Comparison of ENCODE assay signal across 1 cellular context in the genomic region with DNA sequence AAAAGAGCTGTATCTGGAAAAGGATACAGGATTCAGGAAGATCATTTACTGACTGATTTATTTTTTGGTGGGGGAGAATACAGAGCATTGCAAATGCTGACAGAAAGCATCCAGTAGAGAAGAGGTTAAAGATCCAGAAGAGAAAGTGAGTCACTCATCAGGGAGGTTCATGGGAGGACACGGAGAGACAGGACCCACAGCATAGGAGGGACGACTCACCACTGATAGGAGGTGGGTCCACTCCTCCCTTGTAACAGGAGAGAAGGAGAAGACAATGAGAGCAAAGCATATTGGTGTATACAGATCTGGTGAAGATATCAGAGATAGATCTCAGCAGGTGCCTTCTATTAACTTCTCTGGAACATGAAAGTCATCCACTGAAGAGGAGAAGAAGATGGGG.
TF ChIP-seq lines count a peak whose summit lies in the region.

No MANE protein-coding gene starts in this region.

TF ChIP-seq in WTC11, 78 proteins besides CTCF, POLR2A, EP300 and RAD21 (continued from another document):
- TF ChIP-seq, protein P1, sequence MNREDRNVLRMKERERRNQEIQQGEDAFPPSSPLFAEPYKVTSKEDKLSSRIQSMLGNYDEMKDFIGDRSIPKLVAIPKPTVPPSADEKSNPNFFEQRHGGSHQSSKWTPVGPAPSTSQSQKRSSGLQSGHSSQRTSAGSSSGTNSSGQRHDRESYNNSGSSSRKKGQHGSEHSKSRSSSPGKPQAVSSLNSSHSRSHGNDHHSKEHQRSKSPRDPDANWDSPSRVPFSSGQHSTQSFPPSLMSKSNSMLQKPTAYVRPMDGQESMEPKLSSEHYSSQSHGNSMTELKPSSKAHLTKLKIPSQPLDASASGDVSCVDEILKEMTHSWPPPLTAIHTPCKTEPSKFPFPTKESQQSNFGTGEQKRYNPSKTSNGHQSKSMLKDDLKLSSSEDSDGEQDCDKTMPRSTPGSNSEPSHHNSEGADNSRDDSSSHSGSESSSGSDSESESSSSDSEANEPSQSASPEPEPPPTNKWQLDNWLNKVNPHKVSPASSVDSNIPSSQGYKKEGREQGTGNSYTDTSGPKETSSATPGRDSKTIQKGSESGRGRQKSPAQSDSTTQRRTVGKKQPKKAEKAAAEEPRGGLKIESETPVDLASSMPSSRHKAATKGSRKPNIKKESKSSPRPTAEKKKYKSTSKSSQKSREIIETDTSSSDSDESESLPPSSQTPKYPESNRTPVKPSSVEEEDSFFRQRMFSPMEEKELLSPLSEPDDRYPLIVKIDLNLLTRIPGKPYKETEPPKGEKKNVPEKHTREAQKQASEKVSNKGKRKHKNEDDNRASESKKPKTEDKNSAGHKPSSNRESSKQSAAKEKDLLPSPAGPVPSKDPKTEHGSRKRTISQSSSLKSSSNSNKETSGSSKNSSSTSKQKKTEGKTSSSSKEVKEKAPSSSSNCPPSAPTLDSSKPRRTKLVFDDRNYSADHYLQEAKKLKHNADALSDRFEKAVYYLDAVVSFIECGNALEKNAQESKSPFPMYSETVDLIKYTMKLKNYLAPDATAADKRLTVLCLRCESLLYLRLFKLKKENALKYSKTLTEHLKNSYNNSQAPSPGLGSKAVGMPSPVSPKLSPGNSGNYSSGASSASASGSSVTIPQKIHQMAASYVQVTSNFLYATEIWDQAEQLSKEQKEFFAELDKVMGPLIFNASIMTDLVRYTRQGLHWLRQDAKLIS (CRISPR knock-in tag; IDR thresholded peaks at IDR 0.05; ENCODE audit: borderline replicate concordance) = no peak
